Comparison of ENCODE assay signal across 8 cellular contexts in the genomic region with DNA sequence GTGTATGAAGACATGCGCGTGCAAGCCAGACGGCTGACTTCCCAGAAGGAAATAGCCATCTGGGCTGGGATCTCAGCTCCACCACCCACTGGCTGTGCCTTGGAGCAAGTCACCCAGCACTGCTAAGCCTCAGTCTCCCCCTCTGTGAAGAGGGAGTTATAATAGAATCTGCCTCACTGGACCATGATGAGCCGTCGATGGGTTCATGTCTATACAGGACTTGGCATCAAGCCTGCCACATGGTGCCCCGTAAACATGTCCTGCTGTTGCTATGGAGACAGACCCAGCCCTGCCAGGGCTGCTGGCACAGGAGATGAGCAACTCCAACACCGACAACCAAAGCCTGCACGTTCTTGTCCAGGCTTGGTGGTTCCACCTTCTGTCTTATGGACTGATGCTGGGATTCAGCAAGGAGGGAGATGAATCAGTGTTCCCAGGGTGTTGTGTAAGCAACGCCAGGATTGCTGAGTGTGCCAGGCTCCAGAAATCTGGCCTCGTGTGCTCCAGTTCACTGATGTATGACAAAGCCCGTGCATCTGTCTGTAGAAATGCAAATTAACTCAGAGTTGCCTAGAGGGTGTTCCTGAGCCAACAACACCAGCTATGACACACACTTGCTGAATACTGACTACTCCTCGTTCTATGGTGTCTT. TPM values are rescaled to one million over a fixed set of nuclear protein-coding genes. Genes with fewer than 3 reads are reported as not detected.
A peak's percentile ranks its signal among the peaks of the same experiment; 100 is the strongest.
DNase-seq lines count a peak whose midpoint lies in the region; ATAC-seq and TF ChIP-seq lines count a peak whose summit lies in the region.

No MANE protein-coding gene starts in this region.

- no peaks in the 10 kb centered on the region for H3K79me2 ChIP-seq in hepatocyte

- no peaks in the 10 kb centered on the region for H3K9me3 ChIP-seq in hepatocyte (ENCODE audit: low read depth)

- 79% methylated on average over 12 of the region's 12 CpGs for WGBS in hepatocyte (ENCODE audit: low lambda C conversion rate, missing lambda C conversion rate)

- H3K27me3 Mint-ChIP-seq in CD14-positive monocyte (ENCODE audit: low read depth in 3 of 3): no peaks in the 10 kb centered on the region

- H3K4me1 ChIP-seq in hepatocyte (ENCODE audit: insufficient read depth): no peaks in the 10 kb centered on the region

- no peak overlapping the region for H3K4me3 Mint-ChIP-seq in CD14-positive monocyte

- H3K36me3 Mint-ChIP-seq in CD14-positive monocyte: no peaks in the 10 kb centered on the region

- intact Hi-C loops in CD14-positive monocyte (cut with micrococcal nuclease): no loop called here

- no peak overlapping the region for H3K4me3 ChIP-seq in hepatocyte

- ATAC-seq in GM19467 (IDR thresholded peaks at IDR 0.05; ENCODE audit: unreplicated experiment): peak; percentile 86
- ATAC-seq in HG03432 (IDR thresholded peaks at IDR 0.05; ENCODE audit: unreplicated experiment): peak; percentile 92

- peaks cover 0 to 9% (median 3%) of the 10 kb centered on the region in 7 donors for H3K9me3 Mint-ChIP-seq in CD14-positive monocyte

- H3K9me2 ChIP-seq in hepatocyte (replicated peaks; ENCODE audit: insufficient read depth): no peaks in the 10 kb centered on the region

- H3K36me3 ChIP-seq in hepatocyte (replicated peaks; ENCODE audit: insufficient read depth, low read depth): no peaks in the 10 kb centered on the region

- peak; percentile 36 to 84 (median 66) for DNase-seq in NCI-H1417 (lab: John Stamatoyannopoulos, UW)
- no peak for DNase-seq in NCI-H1417 treated with DMSO at 0.1 percent for 48 hours (lab: John Stamatoyannopoulos, UW)
- peak; percentile 53 for DNase-seq in RKO (ENCODE audit: low spot score)
- DNase-seq in hepatocyte (ENCODE audit: low spot score): peak; percentile 46
- DNase-seq in CD14-positive monocyte (ENCODE audit: low spot score): no peak
- no peak for DNase-seq in globus pallidus (ENCODE audit: low spot score)

- H3K27ac ChIP-seq in hepatocyte: no peak overlapping the region

- H3K27ac Mint-ChIP-seq in CD14-positive monocyte: no peak overlapping the region

- no peak overlapping the region for H2AFZ ChIP-seq in hepatocyte

- no peaks in the 10 kb centered on the region for H3K4me1 Mint-ChIP-seq in CD14-positive monocyte

- H3K4me2 ChIP-seq in hepatocyte: no peak overlapping the region

- no peaks in the 10 kb centered on the region for H3K27me3 ChIP-seq in hepatocyte

- no peaks in the 10 kb centered on the region for H4K20me1 ChIP-seq in hepatocyte (ENCODE audit: insufficient read depth, poor library complexity, severe bottlenecking)

- TF ChIP-seq CTCF in hepatocyte (IDR thresholded peaks at IDR 0.05; ENCODE audit: poor library complexity): no peak
- TF ChIP-seq CTCF in CD14-positive monocyte (IDR thresholded peaks at IDR 0.05): no peak

RNA-seq across cellular contexts. Expression of a gene that starts 5.6 kb away (rescaled TPM):
- 0.52 and 2.6 TPM in 2 replicates for total RNA-seq in hepatocyte
- polyA plus RNA-seq in hepatocyte (0.45 and 1.9 TPM in 2 replicates), CD14-positive monocyte (not detected)

RNA-seq across cellular contexts. Expression of a gene that starts 15.2 kb away (rescaled TPM):
- 0.03 and 0.24 TPM in 2 replicates for total RNA-seq in hepatocyte
- polyA plus RNA-seq in hepatocyte (0.17 TPM in 1 of 2 replicates, not detected in the other), CD14-positive monocyte (not detected)

RNA-seq across cellular contexts. Expression of a gene that starts 39.9 kb away (rescaled TPM):
- total RNA-seq in hepatocyte: 273 and 274 TPM in 2 replicates
- 190 and 215 TPM in 2 replicates for polyA plus RNA-seq in hepatocyte
- 100 to 1,000 TPM; 312 to 363 TPM for polyA plus RNA-seq in CD14-positive monocyte

RNA-seq across cellular contexts. Expression of a gene that starts 46.2 kb away (rescaled TPM):
- total RNA-seq in hepatocyte: not detected in 2 replicates
- polyA plus RNA-seq in hepatocyte (not detected in 2 replicates), CD14-positive monocyte (not detected)

Comparison
In these comparisons a context has a peak if more than half of its experiments do, and no peak if none do; other contexts are left out.
1. DNase-seq: peak in NCI-H1417 (3 of 3), RKO (single experiment) and hepatocyte (single experiment); none in NCI-H1417 treated with DMSO at 0.1 percent for 48 hours (single experiment), CD14-positive monocyte (single experiment) and globus pallidus (single experiment).